Comparison of ENCODE assay signal across 16 cellular contexts in the genomic region with DNA sequence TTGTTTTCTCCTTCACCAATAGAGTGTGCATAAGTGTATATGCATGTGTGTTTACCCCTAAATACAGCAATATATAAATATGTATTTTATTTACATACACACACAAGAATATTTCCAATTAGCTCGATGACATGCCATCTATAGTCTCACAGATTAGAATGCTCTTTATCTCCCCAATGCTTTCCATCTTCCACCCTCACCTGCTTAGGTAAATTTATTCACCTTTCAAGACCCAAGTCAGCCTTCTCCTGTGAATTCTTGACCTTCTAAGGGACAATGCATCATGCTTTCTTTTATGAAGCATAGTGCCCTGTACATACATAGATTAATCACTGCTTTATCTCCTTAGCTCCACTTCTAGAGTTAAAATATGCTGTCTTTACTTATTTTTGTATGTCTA. TPM values are rescaled to one million over a fixed set of nuclear protein-coding genes. Genes with fewer than 3 reads are reported as not detected.
DNase-seq lines count a peak whose midpoint lies in the region; ATAC-seq and TF ChIP-seq lines count a peak whose summit lies in the region.
"Had no signal": no experiment of that assay in that cellular context is flagged by ENCODE, and none has a peak within 500 bp of the region (broad histone marks: within the 10 kb centered on the region; RNA-seq: fewer than 3 reads in every experiment).

No MANE protein-coding gene starts in this region.

- ATAC-seq in SK-N-SH treated with all-trans-retinoic acid at 6 μM for 48 hours (peak; percentile 34), mucosa of descending colon (no peak), GM21360 (IDR thresholded peaks at IDR 0.05; ENCODE audit: unreplicated experiment) (no peak), HG03196 (IDR thresholded peaks at IDR 0.05; ENCODE audit: unreplicated experiment) (no peak)

- H3K9me3 ChIP-seq in HUES64 (ENCODE audit: insufficient read depth, low read depth, low read length), result no peaks in the 10 kb centered on the region
- H3K9me3 ChIP-seq in mesodermal cell (ENCODE audit: control insufficient read depth, low read length), result no peaks in the 10 kb centered on the region
- no peaks in the 10 kb centered on the region for H3K9me3 ChIP-seq in mucosa of descending colon
- H3K9me3 ChIP-seq: BE2C had no signal

- H3K27me3 Mint-ChIP-seq in Calu3 (ENCODE audit: unreplicated experiment), result no peaks in the 10 kb centered on the region
- H3K27me3 Mint-ChIP-seq: CD4-positive, alpha-beta memory T cell had no signal

- H3K4me3 ChIP-seq in HUES64 (ENCODE audit: low read length) (peak overlapping the region; percentile 29), mesodermal cell (ENCODE audit: extremely low read depth, insufficient read depth, low read length, poor library complexity, severe bottlenecking) (no peak overlapping the region), mucosa of descending colon (no peak overlapping the region)

- H3K9me3 Mint-ChIP-seq in Calu3 (ENCODE audit: low read depth, unreplicated experiment), result no peaks in the 10 kb centered on the region

- H3K27ac ChIP-seq in HUES64 (ENCODE audit: low read depth, low read length) (peak overlapping the region; percentile 81), mesodermal cell (ENCODE audit: low read depth, low read length, severe bottlenecking) (peak overlapping the region; percentile 25)
- H3K27ac ChIP-seq: KMS-11 had no signal

- H3K27me3 ChIP-seq in HUES64 (ENCODE audit: insufficient read depth, low read length), result no peaks in the 10 kb centered on the region
- H3K27me3 ChIP-seq: BE2C had no signal

- CTCF ChIA-PET in Calu3 (lab: Charles Lee), result no interaction called here

- H3K36me3 Mint-ChIP-seq in Calu3 (ENCODE audit: insufficient read depth, unreplicated experiment), result no peaks in the 10 kb centered on the region
- H3K36me3 Mint-ChIP-seq: CD4-positive, alpha-beta memory T cell had no signal

- 22% methylated on average over 1 of the region's 1 CpG for WGBS in HUES64
- WGBS in mesodermal cell (ENCODE audit: insufficient coverage in 2 of 2), 2 experiments, result 43% methylated on average over 1 of the region's 1 CpG; no CpG with 5 or more reads in 1 of the 2 experiments

- H3K36me3 ChIP-seq in HUES64 (ENCODE audit: insufficient read depth, low read length) (peaks cover 4% of the 10 kb centered on the region; the same call in 1 of the 2 replicates), mesodermal cell (ENCODE audit: control insufficient read depth, insufficient read depth, low read length) (peaks cover 5% of the 10 kb centered on the region), mucosa of descending colon (ENCODE audit: low read depth) (no peaks in the 10 kb centered on the region)
- H3K36me3 ChIP-seq: BE2C had no signal

- no TSS peak for BruUV-seq in Calu3 (replicated peaks; lab: Mats Ljungman, UMichigan)

- intact Hi-C loops in Calu3 (cut with micrococcal nuclease; ENCODE audit: unreplicated experiment) (no loop called here), mucosa of descending colon (cut with DNase I, micrococcal nuclease) (no loop called here)

- TF ChIP-seq CTCF in Calu3 (IDR thresholded peaks at IDR 0.05; ENCODE audit: unreplicated experiment), result no peak
- TF ChIP-seq CTCF in mucosa of descending colon (IDR thresholded peaks at IDR 0.05), result no peak

- H3K9ac ChIP-seq in HUES64 (ENCODE audit: low read depth, low read length), result peak overlapping the region; percentile 59
- H3K9ac ChIP-seq: KMS-11 had no signal

- H3K4me1 ChIP-seq in HUES64 (ENCODE audit: insufficient read depth, low read length) (peaks cover 66% of the 10 kb centered on the region), mesodermal cell (ENCODE audit: control insufficient read depth, insufficient read depth, low read length, poor library complexity, severe bottlenecking) (peaks cover 45% of the 10 kb centered on the region), mucosa of descending colon (ENCODE audit: low read depth) (no peaks in the 10 kb centered on the region)

- H3K4me3 Mint-ChIP-seq in Calu3 (ENCODE audit: low read depth, unreplicated experiment), result peak overlapping the region; percentile 45
- H3K4me3 Mint-ChIP-seq: CD4-positive, alpha-beta memory T cell had no signal

- H3K27ac Mint-ChIP-seq in Calu3 (ENCODE audit: unreplicated experiment), result peak overlapping the region; percentile 64
- H3K27ac Mint-ChIP-seq: CD4-positive, alpha-beta memory T cell had no signal

- peaks cover 35% of the 10 kb centered on the region for H3K4me1 Mint-ChIP-seq in Calu3 (ENCODE audit: low read depth, unreplicated experiment)
- H3K4me1 Mint-ChIP-seq: CD4-positive, alpha-beta memory T cell had no signal

- no peak for DNase-seq in Calu3
- DNase-seq in mucosa of descending colon, result no peak
- no peak for DNase-seq in HK-2 (ENCODE audit: unreplicated experiment)
- DNase-seq: BE2C; CD4-positive, alpha-beta memory T cell; H7; MM.1S; NCI-H1105 treated with DMSO at 0.1 percent for 48 hours; NCI-H187; SIG-M5 had no signal

TF ChIP-seq in SK-N-SH treated with all-trans-retinoic acid at 6 μM for 48 hours, 23 proteins besides CTCF, POLR2A, EP300 and RAD21 (continues in another document):
- no peak for TF ChIP-seq GLIS3 (CRISPR knock-in tag; IDR thresholded peaks at IDR 0.05)
- TF ChIP-seq RARB (CRISPR knock-in tag; IDR thresholded peaks at IDR 0.05), result no peak
- no peak for TF ChIP-seq TCF4 (CRISPR knock-in tag; IDR thresholded peaks at IDR 0.05; ENCODE audit: borderline replicate concordance)
- TF ChIP-seq ZC3H10 (CRISPR knock-in tag; IDR thresholded peaks at IDR 0.05), result no peak
- no peak for TF ChIP-seq TOX (CRISPR knock-in tag; IDR thresholded peaks at IDR 0.05; ENCODE audit: borderline replicate concordance)
- no peak for TF ChIP-seq ZFP30 (CRISPR knock-in tag; IDR thresholded peaks at IDR 0.05)
- no peak for TF ChIP-seq ZNF8 (CRISPR knock-in tag; IDR thresholded peaks at IDR 0.05)
- TF ChIP-seq CSDC2 (CRISPR knock-in tag; IDR thresholded peaks at IDR 0.05), result no peak
- TF ChIP-seq, protein P1, sequence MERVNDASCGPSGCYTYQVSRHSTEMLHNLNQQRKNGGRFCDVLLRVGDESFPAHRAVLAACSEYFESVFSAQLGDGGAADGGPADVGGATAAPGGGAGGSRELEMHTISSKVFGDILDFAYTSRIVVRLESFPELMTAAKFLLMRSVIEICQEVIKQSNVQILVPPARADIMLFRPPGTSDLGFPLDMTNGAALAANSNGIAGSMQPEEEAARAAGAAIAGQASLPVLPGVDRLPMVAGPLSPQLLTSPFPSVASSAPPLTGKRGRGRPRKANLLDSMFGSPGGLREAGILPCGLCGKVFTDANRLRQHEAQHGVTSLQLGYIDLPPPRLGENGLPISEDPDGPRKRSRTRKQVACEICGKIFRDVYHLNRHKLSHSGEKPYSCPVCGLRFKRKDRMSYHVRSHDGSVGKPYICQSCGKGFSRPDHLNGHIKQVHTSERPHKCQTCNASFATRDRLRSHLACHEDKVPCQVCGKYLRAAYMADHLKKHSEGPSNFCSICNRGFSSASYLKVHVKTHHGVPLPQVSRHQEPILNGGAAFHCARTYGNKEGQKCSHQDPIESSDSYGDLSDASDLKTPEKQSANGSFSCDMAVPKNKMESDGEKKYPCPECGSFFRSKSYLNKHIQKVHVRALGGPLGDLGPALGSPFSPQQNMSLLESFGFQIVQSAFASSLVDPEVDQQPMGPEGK (CRISPR knock-in tag; IDR thresholded peaks at IDR 0.05; ENCODE audit: borderline replicate concordance), result no peak
- TF ChIP-seq BACH2 (CRISPR knock-in tag; IDR thresholded peaks at IDR 0.05; ENCODE audit: borderline replicate concordance), result no peak
- no peak for TF ChIP-seq OSR1 (CRISPR knock-in tag; IDR thresholded peaks at IDR 0.05)
- TF ChIP-seq PPARA (CRISPR knock-in tag; IDR thresholded peaks at IDR 0.05; ENCODE audit: borderline replicate concordance), result no peak
- no peak for TF ChIP-seq SNAI2 (CRISPR knock-in tag; IDR thresholded peaks at IDR 0.05)
- no peak for TF ChIP-seq ZNF565 (CRISPR knock-in tag; conservative IDR thresholded peaks at IDR 0.05; ENCODE audit: low read depth)
- TF ChIP-seq, protein P2, sequence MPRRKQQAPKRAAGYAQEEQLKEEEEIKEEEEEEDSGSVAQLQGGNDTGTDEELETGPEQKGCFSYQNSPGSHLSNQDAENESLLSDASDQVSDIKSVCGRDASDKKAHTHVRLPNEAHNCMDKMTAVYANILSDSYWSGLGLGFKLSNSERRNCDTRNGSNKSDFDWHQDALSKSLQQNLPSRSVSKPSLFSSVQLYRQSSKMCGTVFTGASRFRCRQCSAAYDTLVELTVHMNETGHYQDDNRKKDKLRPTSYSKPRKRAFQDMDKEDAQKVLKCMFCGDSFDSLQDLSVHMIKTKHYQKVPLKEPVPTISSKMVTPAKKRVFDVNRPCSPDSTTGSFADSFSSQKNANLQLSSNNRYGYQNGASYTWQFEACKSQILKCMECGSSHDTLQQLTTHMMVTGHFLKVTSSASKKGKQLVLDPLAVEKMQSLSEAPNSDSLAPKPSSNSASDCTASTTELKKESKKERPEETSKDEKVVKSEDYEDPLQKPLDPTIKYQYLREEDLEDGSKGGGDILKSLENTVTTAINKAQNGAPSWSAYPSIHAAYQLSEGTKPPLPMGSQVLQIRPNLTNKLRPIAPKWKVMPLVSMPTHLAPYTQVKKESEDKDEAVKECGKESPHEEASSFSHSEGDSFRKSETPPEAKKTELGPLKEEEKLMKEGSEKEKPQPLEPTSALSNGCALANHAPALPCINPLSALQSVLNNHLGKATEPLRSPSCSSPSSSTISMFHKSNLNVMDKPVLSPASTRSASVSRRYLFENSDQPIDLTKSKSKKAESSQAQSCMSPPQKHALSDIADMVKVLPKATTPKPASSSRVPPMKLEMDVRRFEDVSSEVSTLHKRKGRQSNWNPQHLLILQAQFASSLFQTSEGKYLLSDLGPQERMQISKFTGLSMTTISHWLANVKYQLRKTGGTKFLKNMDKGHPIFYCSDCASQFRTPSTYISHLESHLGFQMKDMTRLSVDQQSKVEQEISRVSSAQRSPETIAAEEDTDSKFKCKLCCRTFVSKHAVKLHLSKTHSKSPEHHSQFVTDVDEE (CRISPR knock-in tag; IDR thresholded peaks at IDR 0.05), result no peak

RNA-seq across cellular contexts. Expression of a gene that starts 49.7 kb away (rescaled TPM):
- total RNA-seq in Calu3 (2022), result 20.2 and 24.3 TPM in 2 replicates
- 29.0 TPM for polyA plus RNA-seq in HUES64 (2013, experiment 1 of 2)
- 30.4 TPM for polyA plus RNA-seq in HUES64 (2013, experiment 2 of 2)
- polyA plus RNA-seq in mesodermal cell (2013, experiment 1 of 2), result 23.8 TPM
- 28.5 TPM for polyA plus RNA-seq in mesodermal cell (2013, experiment 2 of 2)
- 10 to 100 TPM in 1 of 3 donors, 1 to 10 TPM in 2; 4.5 to 76.7 (median 9.7) TPM for total RNA-seq in mucosa of descending colon
